In the genomic region with DNA sequence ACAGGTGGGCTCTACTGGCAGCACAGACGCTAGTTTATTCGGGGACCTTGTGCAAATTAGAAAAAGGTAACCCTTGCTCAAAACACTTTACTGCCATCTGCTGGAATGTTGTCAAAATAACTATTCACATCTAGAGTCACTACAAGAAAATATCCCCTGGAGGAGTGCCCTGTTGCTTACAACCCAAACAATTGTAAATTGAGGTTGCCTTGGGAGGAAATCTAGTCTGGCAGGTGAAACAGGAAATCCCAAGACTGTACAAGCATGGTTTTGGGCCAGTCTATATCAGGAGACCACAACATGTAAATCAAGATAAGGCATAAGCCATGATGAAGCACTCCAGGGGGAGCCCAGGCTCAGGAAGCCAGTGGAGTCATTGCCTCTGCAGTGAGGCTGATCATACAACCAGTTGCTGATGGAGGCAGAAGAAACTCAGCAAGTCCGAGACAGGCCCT, we compare ENCODE assay signal across 8 cellular contexts.
DNase-seq lines count a peak whose midpoint lies in the region; ATAC-seq and TF ChIP-seq lines count a peak whose summit lies in the region.

No MANE protein-coding gene starts in this region.

- peak; percentile 58 for TF ChIP-seq CTCF in fibroblast of pulmonary artery (IDR thresholded peaks at IDR 0.05; ENCODE audit: low read length, missing control alignments)

- ATAC-seq in GM21526 (IDR thresholded peaks at IDR 0.05; ENCODE audit: low FRiP score, unreplicated experiment) (peak; percentile 65), GM18517 (IDR thresholded peaks at IDR 0.05; ENCODE audit: unreplicated experiment) (no peak)

- H3K4me3 ChIP-seq in fibroblast of pulmonary artery (replicated peaks; ENCODE audit: low read depth, low read length): no peak overlapping the region

- DNase-seq in DMS53 treated with DMSO at 0.1 percent for 48 hours (lab: John Stamatoyannopoulos, UW; ENCODE audit: unreplicated experiment) (peak; percentile 30), NCI-H1105 treated with DMSO at 0.1 percent for 48 hours (lab: John Stamatoyannopoulos, UW) (peak; percentile 92), SKM-1 treated with dmso at 0.1 percent for 144 hours (lab: John Stamatoyannopoulos, UW; ENCODE audit: unreplicated experiment) (peak; percentile 51), fibroblast of pulmonary artery (ENCODE audit: low read depth) (peak; percentile 79), renal cortical epithelial cell (ENCODE audit: low read depth) (peak; percentile 74)
- DNase-seq in activated CD4-positive, CD25-positive, alpha-beta regulatory T cell treated with anti-CD3 and anti-CD28 coated beads, Interleukin-2, amount 50 U/mL, for 72 hours: no peak
